ENCODE assay signal across 14 cellular contexts in genomic region chr6:155117266-155117665, GRCh38.
A peak's percentile ranks its signal among the peaks of the same experiment; 100 is the strongest.
DNase-seq lines count a peak whose midpoint lies in the region; ATAC-seq and TF ChIP-seq lines count a peak whose summit lies in the region.
"Had no signal": no experiment of that assay in that cellular context is flagged by ENCODE, and none has a peak within 500 bp of the region (broad histone marks: within the 10 kb centered on the region; RNA-seq: fewer than 3 reads in every experiment).

No MANE protein-coding gene starts in this region.

- 93 to 95% methylated on average over 14 of the region's 14 CpGs for WGBS in heart right ventricle, 2 donors

- H3K27ac Mint-ChIP-seq in activated naive CD4-positive, alpha-beta T cell treated with anti-CD3 and anti-CD28 coated beads, Interleukin-2, amount 50 U/mL, for 24 hours: peak overlapping the region; percentile 51

- TF ChIP-seq CTCF in fibroblast of lung (conservative IDR thresholded peaks at IDR 0.05 in 1 of 2, IDR thresholded peaks at IDR 0.05 in 1 of 2; ENCODE audit: low read depth in 1 of 2, low read length in 2 of 2): no peak
- TF ChIP-seq CTCF in heart right ventricle (IDR thresholded peaks at IDR 0.05): no peak

- H4K20me1 ChIP-seq in fibroblast of lung (ENCODE audit: control insufficient read depth, extremely low read depth, insufficient read depth, low read length): no peaks in the 10 kb centered on the region

- no peak overlapping the region for H2AFZ ChIP-seq in fibroblast of lung (ENCODE audit: low read length)
- H2AFZ ChIP-seq: parathyroid adenoma had no signal

- no peak overlapping the region for H3K4me3 ChIP-seq in SJCRH30
- H3K4me3 ChIP-seq in fibroblast of lung (replicated peaks in 1 of 4; ENCODE audit: control extremely low read depth in 1 of 4, insufficient read depth in 1 of 4, low read depth in 3 of 4, low read length in 4 of 4): no peak overlapping the region
- no peak overlapping the region for H3K4me3 ChIP-seq in skeletal muscle satellite cell (ENCODE audit: low read length)
- H3K4me3 ChIP-seq in heart right ventricle: no peak overlapping the region
- H3K4me3 ChIP-seq: upper lobe of right lung had no signal

- peaks cover 36% of the 10 kb centered on the region for H3K4me1 ChIP-seq in SJCRH30
- no peaks in the 10 kb centered on the region for H3K4me1 ChIP-seq in fibroblast of lung (ENCODE audit: control insufficient read depth, extremely low read depth, insufficient read depth, low read length)
- peaks cover 31% of the 10 kb centered on the region for H3K4me1 ChIP-seq in skeletal muscle satellite cell (ENCODE audit: control insufficient read depth, insufficient read depth, low read length)
- H3K4me1 ChIP-seq in heart right ventricle: peaks cover 0 to 11% (median 4%) of the 10 kb centered on the region in 9 donors
- H3K4me1 ChIP-seq: parathyroid adenoma, upper lobe of right lung had no signal

- H3K4me3 Mint-ChIP-seq in activated naive CD4-positive, alpha-beta T cell treated with anti-CD3 and anti-CD28 coated beads, Interleukin-2, amount 50 U/mL, for 24 hours: no peak overlapping the region

- DNase-seq in activated naive CD4-positive, alpha-beta T cell treated with anti-CD3 and anti-CD28 coated beads, Interleukin-2, amount 50 U/mL, for 16 hours: no peak
- peak in 1 of 2 experiments; percentile 29 for DNase-seq in SJCRH30
- peak; percentile 69 to 94 for DNase-seq in fibroblast of lung (ENCODE audit: low read depth in 2 of 2)
- DNase-seq in left colon: no peak
- no peak for DNase-seq in heart right ventricle
- DNase-seq: aorta; NCI-H1417; NCI-H526; stimulated activated CD8-positive, alpha-beta memory T cell treated with anti-CD3 and anti-CD28 coated beads, Interleukin-4, amount 100 ng/mL, for 48 hours; upper lobe of right lung had no signal

- H3K79me2 ChIP-seq in fibroblast of lung (ENCODE audit: control insufficient read depth, insufficient read depth, low read length): no peaks in the 10 kb centered on the region
- H3K79me2 ChIP-seq: parathyroid adenoma had no signal

- no peaks in the 10 kb centered on the region for H3K36me3 Mint-ChIP-seq in activated naive CD4-positive, alpha-beta T cell treated with anti-CD3 and anti-CD28 coated beads, Interleukin-2, amount 50 U/mL, for 24 hours

- H3K4me2 ChIP-seq in fibroblast of lung (ENCODE audit: extremely low read depth, insufficient read depth, low read length): no peak overlapping the region
- H3K4me2 ChIP-seq in skeletal muscle satellite cell (ENCODE audit: low read length): no peak overlapping the region

- H3K9ac ChIP-seq in fibroblast of lung (ENCODE audit: insufficient read depth, low read length) (no peak overlapping the region), skeletal muscle satellite cell (ENCODE audit: low read depth, low read length) (peak overlapping the region; percentile 64)
- H3K9ac ChIP-seq: parathyroid adenoma had no signal

- H3K4me1 Mint-ChIP-seq in activated naive CD4-positive, alpha-beta T cell treated with anti-CD3 and anti-CD28 coated beads, Interleukin-2, amount 50 U/mL, for 24 hours: peaks cover 18% of the 10 kb centered on the region

- no peaks in the 10 kb centered on the region for H3K9me3 Mint-ChIP-seq in activated naive CD4-positive, alpha-beta T cell treated with anti-CD3 and anti-CD28 coated beads, Interleukin-2, amount 50 U/mL, for 24 hours

- H3K36me3 ChIP-seq in SJCRH30: no peaks in the 10 kb centered on the region
- H3K36me3 ChIP-seq in fibroblast of lung (ENCODE audit: control insufficient read depth, insufficient read depth, low read length): no peaks in the 10 kb centered on the region
- no peaks in the 10 kb centered on the region for H3K36me3 ChIP-seq in skeletal muscle satellite cell (ENCODE audit: insufficient read depth, low read length)
- H3K36me3 ChIP-seq in heart right ventricle: no peaks in the 10 kb centered on the region
- H3K36me3 ChIP-seq: upper lobe of right lung had no signal

- H3K9me3 ChIP-seq in SJCRH30 (replicated peaks) (no peaks in the 10 kb centered on the region), fibroblast of lung (ENCODE audit: control insufficient read depth, insufficient read depth, low read depth, low read length) (no peaks in the 10 kb centered on the region), skeletal muscle satellite cell (replicated peaks; ENCODE audit: low read length) (no peaks in the 10 kb centered on the region), heart right ventricle (no peaks in the 10 kb centered on the region)
- H3K9me3 ChIP-seq: upper lobe of right lung had no signal

- ATAC-seq in HG02885 (IDR thresholded peaks at IDR 0.05; ENCODE audit: poor library complexity, unreplicated experiment) (no peak), left colon (no peak), heart right ventricle (no peak)
- ATAC-seq: upper lobe of right lung had no signal

- intact Hi-C loops in left colon (cut with DNase I, micrococcal nuclease): no loop called here
- intact Hi-C loops in heart right ventricle (cut with DNase I): no loop called here

- H3K27me3 ChIP-seq in SJCRH30 (no peaks in the 10 kb centered on the region), fibroblast of lung (ENCODE audit: control insufficient read depth, insufficient read depth, low read length) (no peaks in the 10 kb centered on the region), skeletal muscle satellite cell (ENCODE audit: control insufficient read depth, insufficient read depth, low read length) (no peaks in the 10 kb centered on the region), heart right ventricle (no peaks in the 10 kb centered on the region)
- H3K27me3 ChIP-seq: upper lobe of right lung had no signal

- no peaks in the 10 kb centered on the region for H3K27me3 Mint-ChIP-seq in activated naive CD4-positive, alpha-beta T cell treated with anti-CD3 and anti-CD28 coated beads, Interleukin-2, amount 50 U/mL, for 24 hours

- H3K27ac ChIP-seq in SJCRH30 (peak overlapping the region; percentile 47), fibroblast of lung (ENCODE audit: insufficient read depth, low read length) (no peak overlapping the region), heart right ventricle (no peak overlapping the region)
- H3K27ac ChIP-seq: parathyroid adenoma, upper lobe of right lung had no signal

Comparison
In these comparisons a context has a peak if more than half of its experiments do, and no peak if none do; other contexts are left out.
1. DNase-seq: peak in fibroblast of lung (2 of 2); none in activated naive CD4-positive, alpha-beta T cell treated with anti-CD3 and anti-CD28 coated beads, Interleukin-2, amount 50 U/mL, for 16 hours (single experiment), left colon (0 of 2) and heart right ventricle (0 of 2).